10 cellular contexts compared by ENCODE assay signal in the genomic region with DNA sequence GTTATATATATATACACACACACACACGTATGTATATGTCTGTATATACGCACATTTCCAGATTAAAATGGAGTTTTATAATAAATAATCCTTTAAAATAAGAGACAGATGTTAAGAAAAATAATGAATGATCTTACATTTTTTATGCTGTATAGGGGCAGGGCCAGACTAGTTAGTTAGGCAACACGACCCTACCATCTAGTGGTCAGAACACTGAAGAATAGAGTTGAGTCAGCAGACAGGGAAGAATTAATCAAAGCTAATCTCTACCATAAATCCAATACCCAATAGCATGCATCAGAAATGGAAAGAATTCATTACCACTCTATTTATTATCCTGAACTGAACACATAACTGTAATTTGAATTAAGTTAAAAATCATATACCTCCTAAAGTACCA.
DNase-seq lines count a peak whose midpoint lies in the region; ATAC-seq and TF ChIP-seq lines count a peak whose summit lies in the region.
"Had no signal": no experiment of that assay in that cellular context is flagged by ENCODE, and none has a peak within 500 bp of the region (broad histone marks: within the 10 kb centered on the region; RNA-seq: fewer than 3 reads in every experiment).

No MANE protein-coding gene starts in this region.

- no peaks in the 10 kb centered on the region for H3K4me1 Mint-ChIP-seq in neural progenitor cell
- H3K4me1 Mint-ChIP-seq in stimulated activated memory B cell treated with anti-CD40 and anti-IgM and Interleukin-4, amounts not matched to agents 10 μg/mL and 1 μg/mL and 100 μg/mL, for 72 hours, result no peaks in the 10 kb centered on the region
- H3K4me1 Mint-ChIP-seq: activated CD8-positive, alpha-beta memory T cell treated with anti-CD3 and anti-CD28 coated beads, Interleukin-2, amount 10 ng/mL, durations not matched to agents 7 days and 5 days had no signal

- no peak overlapping the region for H2AFZ ChIP-seq in neural progenitor cell (replicated peaks)

- H3K9ac ChIP-seq in neural progenitor cell, result no peak overlapping the region

- no peaks in the 10 kb centered on the region for H3K9me3 ChIP-seq in neural progenitor cell (ENCODE audit: low read depth)
- H3K9me3 ChIP-seq: mucosa of descending colon had no signal

- H3K27ac ChIP-seq in brain microvascular endothelial cell (no peak overlapping the region), neural progenitor cell (no peak overlapping the region)

- no peaks in the 10 kb centered on the region for H3K27me3 Mint-ChIP-seq in neural progenitor cell (ENCODE audit: insufficient read depth, low read depth)
- H3K27me3 Mint-ChIP-seq in stimulated activated memory B cell treated with anti-CD40 and anti-IgM and Interleukin-4, amounts not matched to agents 10 μg/mL and 1 μg/mL and 100 μg/mL, for 72 hours, result no peaks in the 10 kb centered on the region
- H3K27me3 Mint-ChIP-seq: activated CD8-positive, alpha-beta memory T cell treated with anti-CD3 and anti-CD28 coated beads, Interleukin-2, amount 10 ng/mL, durations not matched to agents 7 days and 5 days had no signal

- no peaks in the 10 kb centered on the region for H4K20me1 ChIP-seq in neural progenitor cell (ENCODE audit: low read depth)

- DNase-seq in NCI-H526 treated with DMSO at 0.1 percent for 48 hours (lab: John Stamatoyannopoulos, UW) (peak; percentile 12), brain microvascular endothelial cell (peak; percentile 1), neural progenitor cell (ENCODE audit: low spot score) (peak; percentile 34), H7 (no peak), SW 1271 (lab: John Stamatoyannopoulos, UW) (no peak)
- DNase-seq: activated CD8-positive, alpha-beta memory T cell treated with anti-CD3 and anti-CD28 coated beads, Interleukin-2, amount 10 ng/mL, durations not matched to agents 7 days and 5 days; mucosa of descending colon had no signal

- ATAC-seq in GM18868 (IDR thresholded peaks at IDR 0.05; ENCODE audit: unreplicated experiment) (peak; percentile 47), HG03457 (IDR thresholded peaks at IDR 0.05; ENCODE audit: unreplicated experiment) (no peak)
- no peak for ATAC-seq in stimulated activated memory B cell treated with anti-CD40 and anti-IgM and Interleukin-4, amounts not matched to agents 10 μg/mL and 1 μg/mL and 100 μg/mL, for 72 hours
- ATAC-seq: activated CD8-positive, alpha-beta memory T cell treated with anti-CD3 and anti-CD28 coated beads, Interleukin-2, amount 10 ng/mL, durations not matched to agents 7 days and 5 days; mucosa of descending colon had no signal

- no peaks in the 10 kb centered on the region for H3F3A ChIP-seq in neural progenitor cell (ENCODE audit: low read depth)

- H3K36me3 ChIP-seq in brain microvascular endothelial cell (replicated peaks), result no peaks in the 10 kb centered on the region
- H3K36me3 ChIP-seq in neural progenitor cell, result no peaks in the 10 kb centered on the region
- no peaks in the 10 kb centered on the region for H3K36me3 ChIP-seq in H7 (replicated peaks; ENCODE audit: control insufficient read depth, insufficient read depth, low read length)

- H3K27me3 ChIP-seq in brain microvascular endothelial cell (replicated peaks) (no peaks in the 10 kb centered on the region), neural progenitor cell (no peaks in the 10 kb centered on the region), H7 (ENCODE audit: control insufficient read depth, insufficient read depth, low read length) (no peaks in the 10 kb centered on the region)

- no peak overlapping the region for H3K27ac Mint-ChIP-seq in neural progenitor cell
- no peak overlapping the region for H3K27ac Mint-ChIP-seq in stimulated activated memory B cell treated with anti-CD40 and anti-IgM and Interleukin-4, amounts not matched to agents 10 μg/mL and 1 μg/mL and 100 μg/mL, for 72 hours
- H3K27ac Mint-ChIP-seq: activated CD8-positive, alpha-beta memory T cell treated with anti-CD3 and anti-CD28 coated beads, Interleukin-2, amount 10 ng/mL, durations not matched to agents 7 days and 5 days had no signal

- H3K4me3 ChIP-seq in brain microvascular endothelial cell (ENCODE audit: low read depth, low read length), result no peak overlapping the region
- H3K4me3 ChIP-seq in neural progenitor cell, result no peak overlapping the region
- no peak overlapping the region for H3K4me3 ChIP-seq in H7 (ENCODE audit: insufficient read depth, low read depth, low read length)
- H3K4me3 ChIP-seq: mucosa of descending colon had no signal

- no peaks in the 10 kb centered on the region for H3K79me2 ChIP-seq in neural progenitor cell (ENCODE audit: low read depth)

- H3K4me3 Mint-ChIP-seq in neural progenitor cell, result no peak overlapping the region
- H3K4me3 Mint-ChIP-seq in stimulated activated memory B cell treated with anti-CD40 and anti-IgM and Interleukin-4, amounts not matched to agents 10 μg/mL and 1 μg/mL and 100 μg/mL, for 72 hours, result no peak overlapping the region
- H3K4me3 Mint-ChIP-seq: activated CD8-positive, alpha-beta memory T cell treated with anti-CD3 and anti-CD28 coated beads, Interleukin-2, amount 10 ng/mL, durations not matched to agents 7 days and 5 days had no signal

- no peaks in the 10 kb centered on the region for H3K9me3 Mint-ChIP-seq in neural progenitor cell
- no peaks in the 10 kb centered on the region for H3K9me3 Mint-ChIP-seq in stimulated activated memory B cell treated with anti-CD40 and anti-IgM and Interleukin-4, amounts not matched to agents 10 μg/mL and 1 μg/mL and 100 μg/mL, for 72 hours

- H3K4me2 ChIP-seq in neural progenitor cell, result no peak overlapping the region

- no peaks in the 10 kb centered on the region for H3K4me1 ChIP-seq in neural progenitor cell

- in situ Hi-C loops in brain microvascular endothelial cell (cut with HindIII; ENCODE audit: low pct_ligation_motif_present, low sequenced_read_pairs), result no loop called here

- TF ChIP-seq CTCF in brain microvascular endothelial cell (IDR thresholded peaks at IDR 0.05; ENCODE audit: low read depth, low read length, missing control alignments), result peak; percentile 61
- TF ChIP-seq CTCF in neural progenitor cell (IDR thresholded peaks at IDR 0.05), result peak; percentile 60

- H3K36me3 Mint-ChIP-seq in neural progenitor cell, result no peaks in the 10 kb centered on the region
- no peaks in the 10 kb centered on the region for H3K36me3 Mint-ChIP-seq in stimulated activated memory B cell treated with anti-CD40 and anti-IgM and Interleukin-4, amounts not matched to agents 10 μg/mL and 1 μg/mL and 100 μg/mL, for 72 hours
- H3K36me3 Mint-ChIP-seq: activated CD8-positive, alpha-beta memory T cell treated with anti-CD3 and anti-CD28 coated beads, Interleukin-2, amount 10 ng/mL, durations not matched to agents 7 days and 5 days had no signal

Comparison
In these comparisons a context has a peak if more than half of its experiments do, and no peak if none do; other contexts are left out.
1. DNase-seq: peak in NCI-H526 treated with DMSO at 0.1 percent for 48 hours (single experiment), brain microvascular endothelial cell (single experiment) and neural progenitor cell (single experiment); none in H7 (single experiment) and SW 1271 (0 of 2).